ENCODE assay signal across 26 cellular contexts in the genomic region with DNA sequence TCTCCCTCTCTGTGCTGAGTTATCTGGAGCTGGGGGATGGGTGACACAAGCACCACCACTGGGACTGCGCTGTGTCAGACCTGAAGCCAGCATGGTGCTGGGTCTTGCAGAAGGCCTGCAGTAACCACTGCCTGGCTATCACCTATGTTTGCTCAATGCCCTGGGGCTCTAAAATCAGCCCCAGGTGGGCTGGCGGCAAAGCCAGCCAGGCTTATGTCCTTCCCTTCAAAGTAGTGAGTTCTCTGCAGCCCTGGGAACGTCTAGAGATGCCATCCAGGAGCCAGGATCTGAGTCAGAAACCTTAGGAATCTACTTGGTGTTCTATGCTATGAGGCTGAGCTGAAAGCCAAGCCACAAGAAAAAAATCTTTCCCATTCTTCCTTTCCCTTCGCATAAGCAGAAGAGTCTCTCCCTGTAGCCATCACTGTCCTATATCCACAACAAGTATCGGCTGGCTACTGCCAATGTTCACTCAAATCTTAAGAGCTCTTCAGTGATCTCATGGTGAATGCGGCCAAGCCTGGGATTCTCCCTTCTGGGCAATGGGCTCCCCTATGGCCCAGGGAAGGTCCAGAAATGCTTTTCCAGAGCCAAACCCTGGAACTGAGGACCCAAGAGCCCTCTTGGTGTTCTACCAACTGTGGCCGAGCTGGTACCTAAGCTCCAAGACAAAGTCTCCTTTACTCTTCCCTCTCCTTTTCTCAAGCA.
DNase-seq lines count a peak whose midpoint lies in the region; ATAC-seq and TF ChIP-seq lines count a peak whose summit lies in the region.
"Had no signal": no experiment of that assay in that cellular context is flagged by ENCODE, and none has a peak within 500 bp of the region (broad histone marks: within the 10 kb centered on the region; RNA-seq: fewer than 3 reads in every experiment).

No MANE protein-coding gene starts in this region.

- H3K4me1 Mint-ChIP-seq in progenitor cell of endocrine pancreas (ENCODE audit: low read depth) (peaks cover 16% of the 10 kb centered on the region), CD14-positive monocyte (no peaks in the 10 kb centered on the region)
- H3K4me1 Mint-ChIP-seq: CD4-positive, CD25-positive, alpha-beta regulatory T cell; natural killer cell had no signal

- H3K4me3 ChIP-seq in MG63 (no peak overlapping the region), fibroblast of mammary gland (ENCODE audit: control insufficient read depth, low read depth, low read length) (no peak overlapping the region)
- H3K4me3 ChIP-seq: dorsolateral prefrontal cortex, heart right ventricle, SJCRH30, thoracic aorta had no signal

- TF ChIP-seq CTCF in fibroblast of mammary gland (conservative IDR thresholded peaks at IDR 0.05; ENCODE audit: control insufficient read depth, insufficient read depth, low read depth, low read length) (no peak), progenitor cell of endocrine pancreas (IDR thresholded peaks at IDR 0.05; ENCODE audit: unreplicated experiment) (no peak), CD14-positive monocyte (IDR thresholded peaks at IDR 0.05) (no peak)

- intact Hi-C loops in CD14-positive monocyte (cut with micrococcal nuclease): no loop called here

- DNase-seq in DMS79 treated with DMSO at 0.1 percent for 48 hours (lab: John Stamatoyannopoulos, UW) (peak; percentile 19), MG63 (peak; percentile 84), fibroblast of mammary gland (ENCODE audit: low read depth) (peak; percentile 63), progenitor cell of endocrine pancreas (ENCODE audit: low spot score, unreplicated experiment) (no peak), GF-D8 (lab: John Stamatoyannopoulos, UW) (no peak), GOT3 (lab: John Stamatoyannopoulos, UW) (no peak), CD14-positive monocyte (ENCODE audit: low spot score) (no peak)
- DNase-seq: activated naive CD4-positive, alpha-beta T cell treated with Interleukin-2 at 50 U/mL for 16 hours; activated T-cell treated with anti-CD3 and anti-CD28 coated beads, Interleukin-2, amount 50 U/mL, for 4 hours; amygdala; CD4-positive, CD25-positive, alpha-beta regulatory T cell; central memory CD4-positive, alpha-beta T cell; dorsolateral prefrontal cortex; heart right ventricle; KBM-7; left colon; midbrain; MV-4-11; natural killer cell; NCI-H2171; NCI-H526; SJCRH30; stimulated activated CD4-positive, alpha-beta T cell treated with anti-CD3 and anti-CD28 coated beads, Interleukin-4, amount 100 ng/mL, for 1 hour; stimulated activated naive CD4-positive, alpha-beta T cell had no signal

- no peaks in the 10 kb centered on the region for H3K36me3 Mint-ChIP-seq in progenitor cell of endocrine pancreas (ENCODE audit: insufficient read depth)
- no peaks in the 10 kb centered on the region for H3K36me3 Mint-ChIP-seq in CD14-positive monocyte
- H3K36me3 Mint-ChIP-seq: CD4-positive, CD25-positive, alpha-beta regulatory T cell; natural killer cell had no signal

- H3K27me3 Mint-ChIP-seq in progenitor cell of endocrine pancreas (no peaks in the 10 kb centered on the region), CD14-positive monocyte (ENCODE audit: low read depth in 3 of 3) (peaks cover 0 to 1% (median 0%) of the 10 kb centered on the region in 3 donors)

- no peaks in the 10 kb centered on the region for H3K27me3 ChIP-seq in MG63
- H3K27me3 ChIP-seq: dorsolateral prefrontal cortex, heart right ventricle, SJCRH30 had no signal

- no peaks in the 10 kb centered on the region for H3K36me3 ChIP-seq in MG63
- H3K36me3 ChIP-seq: heart right ventricle, SJCRH30, thoracic aorta had no signal

- no peak for ATAC-seq in HG03045 (IDR thresholded peaks at IDR 0.05; ENCODE audit: unreplicated experiment)
- ATAC-seq: activated T-cell treated with anti-CD3 and anti-CD28 coated beads, Interleukin-2, amount 50 U/mL, for 4 hours; left colon; natural killer cell had no signal

- H3K9me3 ChIP-seq in MG63: peaks cover 2% of the 10 kb centered on the region; the same call in 1 of the 2 replicates
- H3K9me3 ChIP-seq: heart right ventricle, SJCRH30, thoracic aorta had no signal

- H3K9me3 Mint-ChIP-seq in progenitor cell of endocrine pancreas (ENCODE audit: low read depth): peaks cover 18% of the 10 kb centered on the region
- H3K9me3 Mint-ChIP-seq in CD14-positive monocyte: peaks cover 0 to 8% (median 5%) of the 10 kb centered on the region in 7 donors
- H3K9me3 Mint-ChIP-seq: activated T-cell treated with anti-CD3 and anti-CD28 coated beads, Interleukin-2, amount 50 U/mL, for 4 hours had no signal

- H3K27ac Mint-ChIP-seq in progenitor cell of endocrine pancreas: no peak overlapping the region
- H3K27ac Mint-ChIP-seq in CD14-positive monocyte: peak overlapping the region in 2 of 7 donors; percentile 48 to 65
- H3K27ac Mint-ChIP-seq: CD4-positive, CD25-positive, alpha-beta regulatory T cell; natural killer cell had no signal

- peak overlapping the region; percentile 11 for H3K4me3 Mint-ChIP-seq in progenitor cell of endocrine pancreas (ENCODE audit: low read depth)
- no peak overlapping the region for H3K4me3 Mint-ChIP-seq in CD14-positive monocyte
- H3K4me3 Mint-ChIP-seq: activated T-cell treated with anti-CD3 and anti-CD28 coated beads, Interleukin-2, amount 50 U/mL, for 4 hours; CD4-positive, CD25-positive, alpha-beta regulatory T cell; natural killer cell had no signal

Comparison
In these comparisons a context has a peak if more than half of its experiments do, and no peak if none do; other contexts are left out.
1. DNase-seq: peak in DMS79 treated with DMSO at 0.1 percent for 48 hours (single experiment), MG63 (single experiment) and fibroblast of mammary gland (single experiment); none in progenitor cell of endocrine pancreas (single experiment), GF-D8 (single experiment), GOT3 (single experiment) and CD14-positive monocyte (single experiment).